Comparison of ENCODE assay signal across 18 cellular contexts in genomic region chr4:42732776-42733175, GRCh38.
DNase-seq lines count a peak whose midpoint lies in the region; ATAC-seq, FAIRE-seq and TF ChIP-seq lines count a peak whose summit lies in the region.
"Had no signal": no experiment of that assay in that cellular context is flagged by ENCODE, and none has a peak within 500 bp of the region (broad histone marks: within the 10 kb centered on the region; RNA-seq: fewer than 3 reads in every experiment).

No MANE protein-coding gene starts in this region.

- H3K4me1 ChIP-seq in naive thymus-derived CD4-positive, alpha-beta T cell (ENCODE audit: control insufficient read depth in 2 of 2, insufficient read depth in 2 of 2, low read length in 2 of 2), result no peaks in the 10 kb centered on the region
- no peaks in the 10 kb centered on the region for H3K4me1 ChIP-seq in testis
- H3K4me1 ChIP-seq: BLaER1 treated with 17β-estradiol and CSF1 and Interleukin-3, amounts not matched to agents 10 nM and 100 nM had no signal

- H3K4me3 Mint-ChIP-seq in activated T-helper 17 cell treated with anti-CD3 and anti-CD28 coated beads, Interleukin-2, amount 50 U/mL, for 72 hours, result peak overlapping the region; percentile 44
- H3K4me3 Mint-ChIP-seq in stimulated activated memory B cell treated with anti-CD40 and anti-IgM and Interleukin-4, amounts not matched to agents 10 μg/mL and 1 μg/mL and 100 μg/mL, for 72 hours, result no peak overlapping the region
- no peak overlapping the region for H3K4me3 Mint-ChIP-seq in naive thymus-derived CD4-positive, alpha-beta T cell
- H3K4me3 Mint-ChIP-seq: B cell; CD8-positive, alpha-beta T cell; GM23338 had no signal

- H3K36me3 ChIP-seq in naive thymus-derived CD4-positive, alpha-beta T cell (ENCODE audit: control insufficient read depth in 2 of 3, insufficient read depth in 3 of 3, low read length in 3 of 3), result no peaks in the 10 kb centered on the region
- H3K36me3 ChIP-seq in testis (ENCODE audit: low read depth, missing control alignments), result no peaks in the 10 kb centered on the region
- H3K36me3 ChIP-seq: BLaER1 treated with 17β-estradiol and CSF1 and Interleukin-3, amounts not matched to agents 10 nM and 100 nM had no signal

- POLR2A ChIA-PET in naive thymus-derived CD4-positive, alpha-beta T cell (lab: Charles Lee), result no interaction called here

- intact Hi-C loops in naive thymus-derived CD4-positive, alpha-beta T cell (cut with micrococcal nuclease), result no loop called here
- intact Hi-C loops in testis (cut with DNase I; ENCODE audit: low total_unique reads), result no loop called here

- H3K27me3 ChIP-seq in naive thymus-derived CD4-positive, alpha-beta T cell (ENCODE audit: control insufficient read depth in 2 of 2, insufficient read depth in 2 of 2, low read length in 2 of 2), result no peaks in the 10 kb centered on the region
- H3K27me3 ChIP-seq in testis, result no peaks in the 10 kb centered on the region
- H3K27me3 ChIP-seq: BLaER1 treated with 17β-estradiol and CSF1 and Interleukin-3, amounts not matched to agents 10 nM and 100 nM had no signal

- H3K4me1 Mint-ChIP-seq in activated T-helper 17 cell treated with anti-CD3 and anti-CD28 coated beads, Interleukin-2, amount 50 U/mL, for 72 hours, result no peaks in the 10 kb centered on the region
- peaks cover 6% of the 10 kb centered on the region for H3K4me1 Mint-ChIP-seq in stimulated activated memory B cell treated with anti-CD40 and anti-IgM and Interleukin-4, amounts not matched to agents 10 μg/mL and 1 μg/mL and 100 μg/mL, for 72 hours
- no peaks in the 10 kb centered on the region for H3K4me1 Mint-ChIP-seq in naive thymus-derived CD4-positive, alpha-beta T cell
- H3K4me1 Mint-ChIP-seq: B cell, GM23338 had no signal

- H3K27me3 Mint-ChIP-seq in activated T-helper 17 cell treated with anti-CD3 and anti-CD28 coated beads, Interleukin-2, amount 50 U/mL, for 72 hours, result peaks cover 19% of the 10 kb centered on the region
- peaks cover 17% of the 10 kb centered on the region for H3K27me3 Mint-ChIP-seq in stimulated activated memory B cell treated with anti-CD40 and anti-IgM and Interleukin-4, amounts not matched to agents 10 μg/mL and 1 μg/mL and 100 μg/mL, for 72 hours
- H3K27me3 Mint-ChIP-seq in naive thymus-derived CD4-positive, alpha-beta T cell, result peaks cover 0 to 12% (median 0%) of the 10 kb centered on the region in 5 donors

- H3K9me3 ChIP-seq in naive thymus-derived CD4-positive, alpha-beta T cell (ENCODE audit: control insufficient read depth in 2 of 3, low read length in 3 of 3), result no peaks in the 10 kb centered on the region
- no peaks in the 10 kb centered on the region for H3K9me3 ChIP-seq in testis

- no peak for TF ChIP-seq CTCF in testis (IDR thresholded peaks at IDR 0.05)

- peaks cover 8 to 12% of the 10 kb centered on the region in 2 donors for H3K9me3 Mint-ChIP-seq in activated naive CD4-positive, alpha-beta T cell treated with anti-CD3 and anti-CD28 coated beads, Interleukin-2, amount 50 U/mL, for 72 hours
- peaks cover 8% of the 10 kb centered on the region for H3K9me3 Mint-ChIP-seq in activated T-helper 17 cell treated with anti-CD3 and anti-CD28 coated beads, Interleukin-2, amount 50 U/mL, for 72 hours
- H3K9me3 Mint-ChIP-seq in stimulated activated memory B cell treated with anti-CD40 and anti-IgM and Interleukin-4, amounts not matched to agents 10 μg/mL and 1 μg/mL and 100 μg/mL, for 72 hours, result peaks cover 10% of the 10 kb centered on the region
- H3K9me3 Mint-ChIP-seq in naive thymus-derived CD4-positive, alpha-beta T cell, result peaks cover 0 to 17% (median 7%) of the 10 kb centered on the region in 11 donors
- H3K9me3 Mint-ChIP-seq: GM23338 had no signal

- H3K36me3 Mint-ChIP-seq in activated naive CD4-positive, alpha-beta T cell treated with anti-CD3 and anti-CD28 coated beads, Interleukin-2, amount 50 U/mL, for 72 hours, result peaks cover 8 to 11% of the 10 kb centered on the region in 2 donors
- no peaks in the 10 kb centered on the region for H3K36me3 Mint-ChIP-seq in activated T-helper 17 cell treated with anti-CD3 and anti-CD28 coated beads, Interleukin-2, amount 50 U/mL, for 72 hours (ENCODE audit: low read depth)
- H3K36me3 Mint-ChIP-seq in stimulated activated memory B cell treated with anti-CD40 and anti-IgM and Interleukin-4, amounts not matched to agents 10 μg/mL and 1 μg/mL and 100 μg/mL, for 72 hours, result no peaks in the 10 kb centered on the region
- peaks cover 0 to 9% (median 3%) of the 10 kb centered on the region in 5 donors for H3K36me3 Mint-ChIP-seq in naive thymus-derived CD4-positive, alpha-beta T cell
- H3K36me3 Mint-ChIP-seq: CD8-positive, alpha-beta T cell had no signal

- TF ChIP-seq POLR2A in GM12891 (IDR thresholded peaks at IDR 0.05; ENCODE audit: low read depth, low read length), result no peak
- no peak for TF ChIP-seq POLR2A in testis (IDR thresholded peaks at IDR 0.05)

- WGBS in testis, 2 donors, result 68 to 70% methylated on average over 5 of the region's 5 CpGs

- peak; percentile 55 for FAIRE-seq in GM12891 (lab: Jason Lieb, UNC)
- FAIRE-seq: GM19239, H54 had no signal

- no peak overlapping the region for H3K27ac ChIP-seq in naive thymus-derived CD4-positive, alpha-beta T cell (ENCODE audit: low read depth, low read length)
- no peak overlapping the region for H3K27ac ChIP-seq in testis
- H3K27ac ChIP-seq: BLaER1 treated with 17β-estradiol and CSF1 and Interleukin-3, amounts not matched to agents 10 nM and 100 nM had no signal

- CTCF ChIA-PET in naive thymus-derived CD4-positive, alpha-beta T cell (lab: Charles Lee), result no interaction called here

- no peak overlapping the region for H3K27ac Mint-ChIP-seq in activated naive CD4-positive, alpha-beta T cell treated with anti-CD3 and anti-CD28 coated beads, Interleukin-2, amount 50 U/mL, for 72 hours
- peak overlapping the region; percentile 60 for H3K27ac Mint-ChIP-seq in activated T-helper 17 cell treated with anti-CD3 and anti-CD28 coated beads, Interleukin-2, amount 50 U/mL, for 72 hours
- no peak overlapping the region for H3K27ac Mint-ChIP-seq in stimulated activated memory B cell treated with anti-CD40 and anti-IgM and Interleukin-4, amounts not matched to agents 10 μg/mL and 1 μg/mL and 100 μg/mL, for 72 hours
- no peak overlapping the region for H3K27ac Mint-ChIP-seq in naive thymus-derived CD4-positive, alpha-beta T cell
- H3K27ac Mint-ChIP-seq: B cell; CD8-positive, alpha-beta T cell; GM23338 had no signal

- H3K4me3 ChIP-seq in naive thymus-derived CD4-positive, alpha-beta T cell (ENCODE audit: low read length), result no peak overlapping the region
- H3K4me3 ChIP-seq in testis, result no peak overlapping the region
- H3K4me3 ChIP-seq: BLaER1 treated with 17β-estradiol and CSF1 and Interleukin-3, amounts not matched to agents 10 nM and 100 nM; GM23338 had no signal

- ATAC-seq in activated naive CD4-positive, alpha-beta T cell treated with anti-CD3 and anti-CD28 coated beads, Interleukin-2, amount 50 U/mL, for 72 hours, result peak; percentile 41 to 72
- ATAC-seq in activated T-helper 17 cell treated with anti-CD3 and anti-CD28 coated beads, Interleukin-2, amount 50 U/mL, for 72 hours (replicated peaks), result peak; percentile 92
- peak; percentile 39 for ATAC-seq in stimulated activated memory B cell treated with anti-CD40 and anti-IgM and Interleukin-4, amounts not matched to agents 10 μg/mL and 1 μg/mL and 100 μg/mL, for 72 hours
- ATAC-seq in naive thymus-derived CD4-positive, alpha-beta T cell, result no peak
- ATAC-seq: CD8-positive, alpha-beta T cell; GM23338 had no signal

- no peak for DNase-seq in activated naive CD4-positive, alpha-beta T cell treated with anti-CD3 and anti-CD28 coated beads, Interleukin-2, amount 50 U/mL, for 72 hours (ENCODE audit: low spot score in 2 of 2)
- no peak for DNase-seq in activated naive CD4-positive, alpha-beta T cell treated with anti-CD3 and anti-CD28 coated beads, Interleukin-2, amount 50 U/mL, for 16 hours
- DNase-seq in GM12891 (ENCODE audit: insufficient read length, low spot score) (no peak), SK-N-DZ (ENCODE audit: low spot score) (no peak), testis (no peak)
- no peak for DNase-seq in naive thymus-derived CD4-positive, alpha-beta T cell
- DNase-seq: Calu3; CD8-positive, alpha-beta T cell; DMS79 treated with DMSO at 0.1 percent for 48 hours; GF-D8; HCEC 1CT had no signal

TF ChIP-seq in GM12891, 5 proteins besides CTCF, POLR2A, EP300 and RAD21:
- TF ChIP-seq POLR2AphosphoS5 (IDR thresholded peaks at IDR 0.05; ENCODE audit: low read depth, low read length), result no peak
- TF ChIP-seq TAF1 (IDR thresholded peaks at IDR 0.05; ENCODE audit: low read depth, low read length), result no peak
- no peak for TF ChIP-seq PAX5 (IDR thresholded peaks at IDR 0.05; ENCODE audit: insufficient read depth, low read length, severe bottlenecking)
- TF ChIP-seq SPI1 (IDR thresholded peaks at IDR 0.05; ENCODE audit: low read depth, low read length), result 0 out of 2 replicates have a peak, but pooled peaks have one; percentile 28
- no peak for TF ChIP-seq POU2F2 (IDR thresholded peaks at IDR 0.05; ENCODE audit: low read depth, low read length)
